21 cellular contexts compared by ENCODE assay signal in the genomic region with DNA sequence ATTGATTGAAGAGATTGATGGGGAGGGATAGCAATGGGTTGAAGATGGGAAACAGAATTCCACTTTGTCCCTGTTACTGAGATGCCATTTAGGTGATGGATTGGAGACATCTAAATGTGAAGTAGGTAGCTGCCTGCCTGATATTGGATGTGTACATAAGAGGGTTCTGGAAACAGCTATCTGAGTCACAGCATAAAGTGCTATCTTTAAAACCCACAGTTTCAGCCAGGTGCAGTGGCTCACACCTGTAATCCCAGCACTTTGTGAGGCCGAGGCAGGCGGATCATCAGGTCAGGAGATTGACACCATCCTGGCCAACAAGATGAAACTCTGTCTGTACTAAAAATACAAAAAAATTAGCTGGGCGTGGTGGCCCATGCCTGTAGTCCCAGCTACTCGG.
"Had no signal": no experiment of that assay in that cellular context is flagged by ENCODE, and none has a peak within 500 bp of the region (broad histone marks: within the 10 kb centered on the region; RNA-seq: fewer than 3 reads in every experiment).

No MANE protein-coding gene starts in this region.

- ATAC-seq: activated T-cell treated with anti-CD3 and anti-CD28 coated beads, Interleukin-2, amount 50 U/mL, for 4 hours; T-cell had no signal

- H2AFZ ChIP-seq: PC-9 had no signal

- H3K27ac ChIP-seq: PC-9, SK-N-MC, VCaP had no signal

- DNase-seq: activated CD4-positive, alpha-beta memory T cell treated with anti-CD3 and anti-CD28 coated beads for 36 hours; activated CD4-positive, alpha-beta T cell treated with anti-CD3 and anti-CD28 coated beads, Interleukin-2, amount 10 ng/mL, durations not matched to agents 7 days and 5 days; activated CD4-positive, CD25-positive, alpha-beta regulatory T cell; activated CD8-positive, alpha-beta memory T cell treated with anti-CD3 and anti-CD28 coated beads for 24 hours; activated gamma-delta T cell; activated naive CD4-positive, alpha-beta T cell treated with anti-CD3 and anti-CD28 coated beads for 36 hours; activated T-cell treated with anti-CD3 and anti-CD28 coated beads, Interleukin-2, amount 50 U/mL, for 4 hours; amygdala; Kasumi-1; KBM-7; NCI-H1092; NCI-H1417 treated with DMSO at 0.1 percent for 48 hours; NCI-H1694 treated with DMSO at 0.1 percent for 48 hours; NCI-H2029 treated with DMSO at 0.1 percent for 48 hours; NCI-H446 treated with DMSO at 0.1 percent for 48 hours; PC-9; T-cell; T-helper 2 cell; T1000 had no signal

- H3K4me3 ChIP-seq: PC-9, SK-N-MC had no signal

- H3K4me2 ChIP-seq: PC-9 had no signal
